16 cellular contexts compared by ENCODE assay signal in genomic region chr7:134071355-134072331, GRCh38. TPM values are rescaled to one million over a fixed set of nuclear protein-coding genes. Genes with fewer than 3 reads are reported as not detected.
A peak's percentile ranks its signal among the peaks of the same experiment; 100 is the strongest.
DNase-seq lines count a peak whose midpoint lies in the region; ATAC-seq and TF ChIP-seq lines count a peak whose summit lies in the region.
"Had no signal": no experiment of that assay in that cellular context is flagged by ENCODE, and none has a peak within 500 bp of the region (broad histone marks: within the 10 kb centered on the region; RNA-seq: fewer than 3 reads in every experiment).

No MANE protein-coding gene starts in this region.

- no peaks in the 10 kb centered on the region for H3K4me1 ChIP-seq in Karpas-422 (ENCODE audit: low read length)
- H3K4me1 ChIP-seq: A549 had no signal

- no peaks in the 10 kb centered on the region for H3K27me3 Mint-ChIP-seq in activated CD4-positive, alpha-beta T cell treated with anti-CD3 and anti-CD28 coated beads for 36 hours

- H2AFZ ChIP-seq in Karpas-422 (ENCODE audit: low read length): no peak overlapping the region
- H2AFZ ChIP-seq: GM23338 had no signal

- H3K9ac ChIP-seq in Karpas-422 (ENCODE audit: low read length): no peak overlapping the region

- no peak overlapping the region for H3K27ac Mint-ChIP-seq in activated CD4-positive, alpha-beta T cell treated with anti-CD3 and anti-CD28 coated beads for 36 hours
- H3K27ac Mint-ChIP-seq: activated T-helper 1 cell treated with anti-CD3 and anti-CD28 coated beads, Interleukin-12 subunit alpha, Interleukin-12 subunit beta, Interleukin-2, Interleukin-4 antibody, amounts not matched to agents 30 ng/mL and 10 ng/mL and 1 ng/mL, durations not matched to agents 14 hours and 24 hours and 36 hours; GM23338 had no signal

- no peak overlapping the region for H3K4me3 ChIP-seq in Karpas-422 (ENCODE audit: low read length)
- H3K4me3 ChIP-seq: A549, GM23338, mucosa of descending colon had no signal

- intact Hi-C loops in activated CD4-positive, alpha-beta T cell treated with anti-CD3 and anti-CD28 coated beads for 36 hours (cut with DNase I, micrococcal nuclease): no loop called here

- H3K27me3 ChIP-seq in Karpas-422 (ENCODE audit: low read length): no peaks in the 10 kb centered on the region

- peak; percentile 30 for DNase-seq in GM10248 (ENCODE audit: extremely low spot score)
- no peak for DNase-seq in Karpas-422
- no peak for DNase-seq in activated CD4-positive, alpha-beta T cell treated with anti-CD3 and anti-CD28 coated beads for 36 hours
- DNase-seq in NCI-H2227 treated with DMSO at 0.1 percent for 48 hours (lab: John Stamatoyannopoulos, UW): no peak
- no peak for DNase-seq in NCI-H524 (lab: John Stamatoyannopoulos, UW)
- DNase-seq: DMS79 treated with DMSO at 0.1 percent for 48 hours, mucosa of descending colon, right cardiac atrium had no signal

- no peak overlapping the region for H3K4me2 ChIP-seq in Karpas-422 (ENCODE audit: low read depth, low read length, poor library complexity, severe bottlenecking)
- H3K4me2 ChIP-seq: A549, GM23338 had no signal

- H3K79me2 ChIP-seq in Karpas-422 (ENCODE audit: low read length): no peaks in the 10 kb centered on the region

- H3K4me1 Mint-ChIP-seq in activated CD4-positive, alpha-beta T cell treated with anti-CD3 and anti-CD28 coated beads for 36 hours: no peaks in the 10 kb centered on the region

- no peaks in the 10 kb centered on the region for H3K9me3 ChIP-seq in Karpas-422 (ENCODE audit: low read length)
- H3K9me3 ChIP-seq: mucosa of descending colon had no signal

- peaks cover 10% of the 10 kb centered on the region for H3K9me3 Mint-ChIP-seq in activated CD4-positive, alpha-beta T cell treated with anti-CD3 and anti-CD28 coated beads for 36 hours (ENCODE audit: low read depth)

- ATAC-seq in GM19324 (IDR thresholded peaks at IDR 0.05; ENCODE audit: low FRiP score, unreplicated experiment): peak; percentile 46
- peak; percentile 87 for ATAC-seq in HG02588 (IDR thresholded peaks at IDR 0.05; ENCODE audit: unreplicated experiment)
- peak; percentile 88 for ATAC-seq in HG03354 (IDR thresholded peaks at IDR 0.05; ENCODE audit: poor library complexity, severe bottlenecking, unreplicated experiment)
- ATAC-seq in activated CD4-positive, alpha-beta T cell treated with anti-CD3 and anti-CD28 coated beads for 36 hours: no peak
- ATAC-seq: A549, GM23338, mucosa of descending colon, right cardiac atrium had no signal

- H4K20me1 ChIP-seq in Karpas-422 (ENCODE audit: insufficient read depth, low read depth, low read length): no peaks in the 10 kb centered on the region

- CTCF ChIA-PET in GM10248 (lab: Yijun Ruan, JAX): interaction anchor here (0.8 to 1.6 kb wide), 3 partner anchors 12 to 69 kb away, joined by 3 to 4 read pairs (median 4); no protein-coding TSS in a partner anchor
- CTCF ChIA-PET in activated CD4-positive, alpha-beta T cell treated with anti-CD3 and anti-CD28 coated beads for 36 hours (lab: Charles Lee): no interaction called here

- H3K27ac ChIP-seq in Karpas-422 (ENCODE audit: low read length): no peak overlapping the region
- H3K27ac ChIP-seq: A549, epithelial cell of prostate, RWPE1 had no signal

- H3K36me3 Mint-ChIP-seq in activated CD4-positive, alpha-beta T cell treated with anti-CD3 and anti-CD28 coated beads for 36 hours (ENCODE audit: low read depth): peaks cover 15% of the 10 kb centered on the region

- no peaks in the 10 kb centered on the region for H3K36me3 ChIP-seq in Karpas-422 (ENCODE audit: insufficient read depth, low read length)

- no peak overlapping the region for H3K4me3 Mint-ChIP-seq in activated CD4-positive, alpha-beta T cell treated with anti-CD3 and anti-CD28 coated beads for 36 hours
- H3K4me3 Mint-ChIP-seq: activated T-helper 1 cell treated with anti-CD3 and anti-CD28 coated beads, Interleukin-12 subunit alpha, Interleukin-12 subunit beta, Interleukin-2, Interleukin-4 antibody, amounts not matched to agents 30 ng/mL and 10 ng/mL and 1 ng/mL, durations not matched to agents 14 hours and 24 hours and 36 hours; GM23338 had no signal

- no peak for TF ChIP-seq CTCF in GM10248 (IDR thresholded peaks at IDR 0.05; ENCODE audit: control extremely low read depth, extremely low read depth, low read depth, missing control alignments)

- POLR2A ChIA-PET in GM10248 (lab: Yijun Ruan, JAX): no interaction called here
- POLR2A ChIA-PET in activated CD4-positive, alpha-beta T cell treated with anti-CD3 and anti-CD28 coated beads for 36 hours (lab: Charles Lee): no interaction called here

- H3K9me2 ChIP-seq in Karpas-422 (replicated peaks; ENCODE audit: insufficient read depth, low read length): no peaks in the 10 kb centered on the region

RNA-seq across cellular contexts. Expression of gene LRGUK, which starts 55.5 kb away (rescaled TPM):
- total RNA-seq in Karpas-422 (2014; rRNA removed; shearing (Covaris generic); ENCODE audit: low replicate concordance): 1.7 and 1.9 TPM in 2 replicates
- total RNA-seq in activated CD4-positive, alpha-beta T cell treated with anti-CD3 and anti-CD28 coated beads for 36 hours: under 1 TPM; 0.07 to 0.14 TPM
